21 cellular contexts compared by ENCODE assay signal in genomic region chr20:2390971-2391675, GRCh38. TPM values are rescaled to one million over a fixed set of nuclear protein-coding genes. Genes with fewer than 3 reads are reported as not detected.
"Had no signal": no experiment of that assay in that cellular context is flagged by ENCODE, and none has a peak within 500 bp of the region (broad histone marks: within the 10 kb centered on the region; RNA-seq: fewer than 3 reads in every experiment).

No MANE protein-coding gene starts in this region.

- H3K36me3 Mint-ChIP-seq: activated CD4-positive, alpha-beta memory T cell treated with anti-CD3 and anti-CD28 coated beads for 36 hours; activated naive CD8-positive, alpha-beta T cell treated with anti-CD3 and anti-CD28 coated beads, Interleukin-2, amount 10 ng/mL, durations not matched to agents 7 days and 5 days; natural killer cell treated with Interleukin-12 subunit alpha and Interleukin-12 subunit beta and Interleukin-15 and Interleukin-18, amount 100 ng/mL, for 72 hours; type B pancreatic cell had no signal

- H3K4me1 ChIP-seq: esophagus muscularis mucosa, psoas muscle, spleen, suprapubic skin had no signal

- H3K9me3 ChIP-seq: mucosa of descending colon, suprapubic skin had no signal

- H3K27me3 Mint-ChIP-seq: activated CD4-positive, alpha-beta memory T cell treated with anti-CD3 and anti-CD28 coated beads for 36 hours had no signal

- DNase-seq: activated CD4-positive, alpha-beta memory T cell treated with anti-CD3 and anti-CD28 coated beads for 36 hours; activated gamma-delta T cell treated with Interleukin-2 at 50 U/mL for 16 hours; activated naive CD8-positive, alpha-beta T cell treated with anti-CD3 and anti-CD28 coated beads, Interleukin-2, amount 10 ng/mL, durations not matched to agents 7 days and 5 days; activated T-cell treated with anti-CD3 and anti-CD28 coated beads, Interleukin-2, amount 50 U/mL, for 72 hours; anterior cingulate cortex; left colon; mucosa of descending colon; nucleus accumbens; psoas muscle; spleen; stimulated activated CD4-positive, alpha-beta T cell treated with anti-CD3 and anti-CD28 coated beads, Interleukin-2, amount 100 ng/mL, for 24 hours; stimulated activated naive CD8-positive, alpha-beta T cell treated with anti-CD3 and anti-CD28 coated beads, Interleukin-15, Interleukin-2, amounts not matched to agents 100 U/mL and 50 U/mL, for 24 hours had no signal

- H3K4me3 ChIP-seq: esophagus muscularis mucosa, lung, mucosa of descending colon, psoas muscle, spleen, suprapubic skin had no signal

- H3K27ac ChIP-seq: esophagus muscularis mucosa, psoas muscle, spleen, suprapubic skin had no signal

- H3K27ac Mint-ChIP-seq: activated CD4-positive, alpha-beta memory T cell treated with anti-CD3 and anti-CD28 coated beads for 36 hours; activated naive CD8-positive, alpha-beta T cell treated with anti-CD3 and anti-CD28 coated beads, Interleukin-2, amount 10 ng/mL, durations not matched to agents 7 days and 5 days; activated T-cell treated with anti-CD3 and anti-CD28 coated beads, Interleukin-2, amount 50 U/mL, for 72 hours; natural killer cell treated with Interleukin-12 subunit alpha and Interleukin-12 subunit beta and Interleukin-15 and Interleukin-18, amount 100 ng/mL, for 72 hours; type B pancreatic cell had no signal

- H3K36me3 ChIP-seq: esophagus muscularis mucosa, spleen, suprapubic skin had no signal

- ATAC-seq: activated T-cell treated with anti-CD3 and anti-CD28 coated beads, Interleukin-2, amount 50 U/mL, for 72 hours; left colon; mucosa of descending colon; natural killer cell treated with Interleukin-12 subunit alpha and Interleukin-12 subunit beta and Interleukin-15 and Interleukin-18, amount 100 ng/mL, for 72 hours; psoas muscle; sciatic nerve; stimulated activated naive CD8-positive, alpha-beta T cell treated with anti-CD3 and anti-CD28 coated beads, Interleukin-15, Interleukin-2, amounts not matched to agents 100 U/mL and 50 U/mL, for 24 hours had no signal

- H3K9me3 Mint-ChIP-seq: natural killer cell treated with Interleukin-12 subunit alpha and Interleukin-12 subunit beta and Interleukin-15 and Interleukin-18, amount 100 ng/mL, for 72 hours; type B pancreatic cell had no signal

- H3K4me3 Mint-ChIP-seq: activated CD4-positive, alpha-beta memory T cell treated with anti-CD3 and anti-CD28 coated beads for 36 hours; activated naive CD8-positive, alpha-beta T cell treated with anti-CD3 and anti-CD28 coated beads, Interleukin-2, amount 10 ng/mL, durations not matched to agents 7 days and 5 days; activated T-cell treated with anti-CD3 and anti-CD28 coated beads, Interleukin-2, amount 50 U/mL, for 72 hours; natural killer cell treated with Interleukin-12 subunit alpha and Interleukin-12 subunit beta and Interleukin-15 and Interleukin-18, amount 100 ng/mL, for 72 hours; type B pancreatic cell had no signal

RNA-seq across cellular contexts. Expression of gene TGM6, which starts 10.4 kb away (rescaled TPM):
- total RNA-seq: activated CD4-positive, alpha-beta memory T cell treated with anti-CD3 and anti-CD28 coated beads for 36 hours; activated naive CD8-positive, alpha-beta T cell treated with anti-CD3 and anti-CD28 coated beads, Interleukin-2, amount 10 ng/mL, durations not matched to agents 7 days and 5 days; activated T-cell treated with anti-CD3 and anti-CD28 coated beads, Interleukin-2, amount 50 U/mL, for 72 hours; cerebellum; dermis microvascular lymphatic vessel endothelial cell; esophagus muscularis mucosa; fibroblast of villous mesenchyme; left colon; lung; mucosa of descending colon; natural killer cell treated with Interleukin-12 subunit alpha and Interleukin-12 subunit beta and Interleukin-15 and Interleukin-18, amount 100 ng/mL, for 72 hours; psoas muscle; sciatic nerve; spleen had no signal
- polyA plus RNA-seq: lung, psoas muscle, spleen had no signal
